Comparison of ENCODE assay signal across 12 cellular contexts in genomic region chr11:106706355-106706754, GRCh38.
A peak's percentile ranks its signal among the peaks of the same experiment; 100 is the strongest.
DNase-seq lines count a peak whose midpoint lies in the region; ATAC-seq and TF ChIP-seq lines count a peak whose summit lies in the region.
"Had no signal": no experiment of that assay in that cellular context is flagged by ENCODE, and none has a peak within 500 bp of the region (broad histone marks: within the 10 kb centered on the region; RNA-seq: fewer than 3 reads in every experiment).

No MANE protein-coding gene starts in this region.

- no peaks in the 10 kb centered on the region for H3K36me3 Mint-ChIP-seq in stimulated activated effector memory CD8-positive, alpha-beta T cell treated with anti-CD3 and anti-CD28 coated beads, Interleukin-12 subunit alpha, Interleukin-12 subunit beta, amount 100 ng/mL, for 72 hours
- H3K36me3 Mint-ChIP-seq: natural killer cell had no signal

- H3K4me1 ChIP-seq in PC-9 (replicated peaks; ENCODE audit: insufficient read depth): peaks cover 16% of the 10 kb centered on the region
- H3K4me1 ChIP-seq: SJSA1 had no signal

- peak overlapping the region; percentile 29 for H3K4me2 ChIP-seq in PC-9

- H2AFZ ChIP-seq in PC-9: no peak overlapping the region

- CTCF ChIA-PET in PC-9 (lab: Charles Lee): interaction anchor here (0.7 kb wide), 1 partner anchor 35 kb away, joined by 5 read pairs; no protein-coding TSS in a partner anchor
- CTCF ChIA-PET in GM10248 (lab: Yijun Ruan, JAX): interaction anchor here (1.5 kb wide), 1 partner anchor 14 kb away, joined by 3 read pairs; no protein-coding TSS in a partner anchor

- H3K4me3 Mint-ChIP-seq in stimulated activated effector memory CD8-positive, alpha-beta T cell treated with anti-CD3 and anti-CD28 coated beads, Interleukin-12 subunit alpha, Interleukin-12 subunit beta, amount 100 ng/mL, for 72 hours: no peak overlapping the region
- H3K4me3 Mint-ChIP-seq: natural killer cell had no signal

- H3K4me3 ChIP-seq in PC-9: no peak overlapping the region
- no peak overlapping the region for H3K4me3 ChIP-seq in epithelial cell of proximal tubule (ENCODE audit: low read depth, low read length)
- H3K4me3 ChIP-seq: SJSA1 had no signal

- peak overlapping the region; percentile 50 for H3K27ac ChIP-seq in PC-9
- H3K27ac ChIP-seq: SJSA1 had no signal

- DNase-seq in PC-9 (peak; percentile 14 to 98), epithelial cell of proximal tubule (ENCODE audit: low read depth) (peak; percentile 52), GM10248 (ENCODE audit: extremely low spot score) (no peak), activated T-cell treated with anti-CD3 and anti-CD28 coated beads for 4 hours (no peak)
- DNase-seq in stimulated activated effector memory CD8-positive, alpha-beta T cell treated with anti-CD3 and anti-CD28 coated beads, Interleukin-12 subunit alpha, Interleukin-12 subunit beta, amount 100 ng/mL, for 72 hours (ENCODE audit: low spot score in 2 of 2): no peak
- DNase-seq: activated CD4-positive, alpha-beta T cell treated with anti-CD3 and anti-CD28 coated beads for 48 hours; activated naive CD4-positive, alpha-beta T cell treated with Interleukin-2 at 50 U/mL for 16 hours; natural killer cell; NCI-H2107 had no signal

- H4K20me1 ChIP-seq in PC-9 (ENCODE audit: insufficient read depth): no peaks in the 10 kb centered on the region

- peaks cover 11% of the 10 kb centered on the region for H3F3A ChIP-seq in PC-9 (ENCODE audit: insufficient read depth, low read depth)

- POLR2A ChIA-PET in PC-9 (lab: Charles Lee; ENCODE audit: unreplicated experiment): no interaction called here
- POLR2A ChIA-PET in GM10248 (lab: Yijun Ruan, JAX): no interaction called here

- TF ChIP-seq CTCF in PC-9 (conservative IDR thresholded peaks at IDR 0.05): no peak
- no peak for TF ChIP-seq CTCF in epithelial cell of proximal tubule (conservative IDR thresholded peaks at IDR 0.05; ENCODE audit: low read depth, low read length)
- no peak for TF ChIP-seq CTCF in GM10248 (IDR thresholded peaks at IDR 0.05; ENCODE audit: control extremely low read depth, extremely low read depth, low read depth, missing control alignments)

- H3K9me2 ChIP-seq in PC-9 (ENCODE audit: insufficient read depth): no peaks in the 10 kb centered on the region

- H3K79me2 ChIP-seq in PC-9 (ENCODE audit: low read depth): no peaks in the 10 kb centered on the region

- H3K36me3 ChIP-seq in PC-9 (ENCODE audit: low read depth): no peaks in the 10 kb centered on the region
- H3K36me3 ChIP-seq: SJSA1 had no signal

- H3K27me3 ChIP-seq in PC-9 (ENCODE audit: insufficient read depth, low read depth): no peaks in the 10 kb centered on the region
- H3K27me3 ChIP-seq: SJSA1 had no signal

- intact Hi-C loops in PC-9 (cut with micrococcal nuclease; ENCODE audit: unreplicated experiment): loop anchor here (1.0 kb wide), 1 partner anchor 338 kb away; no protein-coding TSS in a partner anchor

- no peak overlapping the region for H3K27ac Mint-ChIP-seq in stimulated activated effector memory CD8-positive, alpha-beta T cell treated with anti-CD3 and anti-CD28 coated beads, Interleukin-12 subunit alpha, Interleukin-12 subunit beta, amount 100 ng/mL, for 72 hours
- H3K27ac Mint-ChIP-seq: natural killer cell had no signal

- H3K9me3 ChIP-seq in PC-9 (ENCODE audit: insufficient read depth, low read depth): no peaks in the 10 kb centered on the region
- H3K9me3 ChIP-seq: SJSA1 had no signal

- no peaks in the 10 kb centered on the region for H3K4me1 Mint-ChIP-seq in stimulated activated effector memory CD8-positive, alpha-beta T cell treated with anti-CD3 and anti-CD28 coated beads, Interleukin-12 subunit alpha, Interleukin-12 subunit beta, amount 100 ng/mL, for 72 hours
- H3K4me1 Mint-ChIP-seq: natural killer cell had no signal

- ATAC-seq in GM18868 (IDR thresholded peaks at IDR 0.05; ENCODE audit: unreplicated experiment): peak; percentile 49
- ATAC-seq in stimulated activated effector memory CD8-positive, alpha-beta T cell treated with anti-CD3 and anti-CD28 coated beads, Interleukin-12 subunit alpha, Interleukin-12 subunit beta, amount 100 ng/mL, for 72 hours: peak; percentile 24
- no peak for ATAC-seq in HG02642 (IDR thresholded peaks at IDR 0.05; ENCODE audit: poor library complexity, unreplicated experiment)
- ATAC-seq: natural killer cell had no signal

- H3K9me3 Mint-ChIP-seq in stimulated activated effector memory CD8-positive, alpha-beta T cell treated with anti-CD3 and anti-CD28 coated beads, Interleukin-12 subunit alpha, Interleukin-12 subunit beta, amount 100 ng/mL, for 72 hours: peaks cover 4% of the 10 kb centered on the region

- BruUV-seq in PC-9 (replicated peaks; lab: Mats Ljungman, UMichigan): no TSS peak

Comparison
In these comparisons a context has a peak if more than half of its experiments do, and no peak if none do; other contexts are left out.
1. DNase-seq: peak in PC-9 (2 of 2) and epithelial cell of proximal tubule (single experiment); none in stimulated activated effector memory CD8-positive, alpha-beta T cell treated with anti-CD3 and anti-CD28 coated beads, Interleukin-12 subunit alpha, Interleukin-12 subunit beta, amount 100 ng/mL, for 72 hours (0 of 2), GM10248 (single experiment) and activated T-cell treated with anti-CD3 and anti-CD28 coated beads for 4 hours (single experiment).